In the genomic region with DNA sequence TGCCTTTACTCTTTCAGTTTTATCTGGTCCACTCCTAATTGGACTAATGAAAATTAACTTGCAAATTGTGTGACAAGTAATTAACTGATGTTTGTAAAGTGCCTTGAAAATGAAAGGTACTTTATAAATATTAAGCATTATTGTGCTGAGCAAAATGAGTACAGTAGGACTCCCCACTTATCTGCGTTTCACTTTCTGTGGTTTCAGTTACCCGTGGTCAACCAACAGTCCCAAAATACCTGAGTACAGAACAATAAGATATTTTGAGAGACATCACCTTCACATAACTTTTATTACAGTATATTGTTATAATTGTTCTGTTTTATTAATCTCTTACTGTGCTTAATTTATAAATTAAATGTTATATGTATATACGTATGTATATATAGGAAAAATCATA, we compare ENCODE assay signal across 35 cellular contexts.
"Had no signal": no experiment of that assay in that cellular context is flagged by ENCODE, and none has a peak within 500 bp of the region (broad histone marks: within the 10 kb centered on the region; RNA-seq: fewer than 3 reads in every experiment).

No MANE protein-coding gene starts in this region.

- DNase-seq: activated CD4-positive, alpha-beta T cell treated with anti-CD3 and anti-CD28 coated beads for 36 hours; activated CD4-positive, alpha-beta T cell treated with anti-CD3 and anti-CD28 coated beads, Interleukin-2, amount 10 ng/mL, durations not matched to agents 7 days and 5 days; activated CD4-positive, alpha-beta T cell treated with anti-CD3 and anti-CD28 coated beads, Interleukin-2, amount 50 U/mL, for 48 hours; activated CD8-positive, alpha-beta T cell treated with anti-CD3 and anti-CD28 coated beads, Interleukin-2, amount 10 ng/mL, durations not matched to agents 7 days and 5 days; activated gamma-delta T cell treated with Interleukin-2 at 50 U/mL for 16 hours; activated naive CD4-positive, alpha-beta T cell treated with anti-CD3 and anti-CD28 coated beads for 36 hours; activated T-cell treated with anti-CD3 and anti-CD28 coated beads, Interleukin-2, amount 50 U/mL, for 24 hours; adrenal gland; caudate nucleus; cerebellar nuclear complex; Kasumi-1; NCI-H1105 treated with DMSO at 0.1 percent for 48 hours; NCI-H1436; NCI-H1694; NCI-H1930; NCI-H2081 treated with DMSO at 0.1 percent for 48 hours; NCI-H345; NCI-H524 treated with DMSO at 0.1 percent for 48 hours; NK-92 treated with Interleukin-12 subunit alpha and Interleukin-12 subunit beta, amount 100 ng/mL, for 24 hours; PC-3; Peyer's patch; RPMI8226; SHP77 treated with DMSO at 0.1 percent for 48 hours; SK-N-SH had no signal

- FAIRE-seq: astrocyte, bronchial epithelial cell, TTC549 had no signal

- H3K4me3 Mint-ChIP-seq: activated CD4-positive, alpha-beta T cell treated with anti-CD3 and anti-CD28 coated beads for 36 hours; activated CD4-positive, alpha-beta T cell treated with anti-CD3 and anti-CD28 coated beads, Interleukin-2, amount 10 ng/mL, durations not matched to agents 7 days and 5 days; activated CD8-positive, alpha-beta T cell treated with anti-CD3 and anti-CD28 coated beads, Interleukin-2, amount 10 ng/mL, durations not matched to agents 7 days and 5 days; activated naive CD4-positive, alpha-beta T cell treated with anti-CD3 and anti-CD28 coated beads for 36 hours; activated T-cell treated with anti-CD3 and anti-CD28 coated beads, Interleukin-2, amount 50 U/mL, for 24 hours; brain; T-helper 1 cell treated with Interleukin-12 subunit alpha and Interleukin-12 subunit beta and Interleukin-4 antibody, amounts not matched to agents 30 μg/mL and 1 μg/mL, for 36 hours; T-helper 2 cell treated with Interferon-gamma antibody and Interleukin-4, amounts not matched to agents 5 μg/mL and 100 μg/mL, for 36 hours; WTC11 had no signal

- H3K9me2 ChIP-seq: SK-N-SH had no signal

- ATAC-seq: activated CD4-positive, alpha-beta T cell treated with anti-CD3 and anti-CD28 coated beads for 36 hours; activated CD4-positive, CD25-positive, alpha-beta regulatory T cell treated with anti-CD3 and anti-CD28 coated beads, Interleukin-2, amount 50 U/mL, for 24 hours; activated CD8-positive, alpha-beta T cell treated with anti-CD3 and anti-CD28 coated beads, Interleukin-2, amount 10 ng/mL, durations not matched to agents 7 days and 5 days; activated naive CD4-positive, alpha-beta T cell treated with anti-CD3 and anti-CD28 coated beads, Interleukin-2, amount 50 U/mL, for 72 hours; PC-3; WTC11 had no signal

- H3K27ac Mint-ChIP-seq: activated CD4-positive, alpha-beta T cell treated with anti-CD3 and anti-CD28 coated beads for 36 hours; activated CD4-positive, alpha-beta T cell treated with anti-CD3 and anti-CD28 coated beads, Interleukin-2, amount 10 ng/mL, durations not matched to agents 7 days and 5 days; activated CD8-positive, alpha-beta T cell treated with anti-CD3 and anti-CD28 coated beads, Interleukin-2, amount 10 ng/mL, durations not matched to agents 7 days and 5 days; activated naive CD4-positive, alpha-beta T cell treated with anti-CD3 and anti-CD28 coated beads for 36 hours; activated naive CD4-positive, alpha-beta T cell treated with anti-CD3 and anti-CD28 coated beads, Interleukin-2, amount 50 U/mL, for 72 hours; activated T-cell treated with anti-CD3 and anti-CD28 coated beads, Interleukin-2, amount 50 U/mL, for 24 hours; activated T-helper 2 cell treated with anti-CD3 and anti-CD28 coated beads, Interferon-gamma antibody, Interleukin-2, Interleukin-4, amounts not matched to agents 10 μg/mL and 5 μg/mL and 100 μg/mL, durations not matched to agents 14 hours and 24 hours and 36 hours; brain; T-helper 1 cell treated with Interleukin-12 subunit alpha and Interleukin-12 subunit beta and Interleukin-4 antibody, amounts not matched to agents 30 μg/mL and 1 μg/mL, for 36 hours; T-helper 2 cell treated with Interferon-gamma antibody and Interleukin-4, amounts not matched to agents 5 μg/mL and 100 μg/mL, for 36 hours; WTC11 had no signal

- H3K36me3 ChIP-seq: adrenal gland, SJSA1 had no signal

- H3K27me3 Mint-ChIP-seq: activated CD4-positive, alpha-beta T cell treated with anti-CD3 and anti-CD28 coated beads for 36 hours; activated CD4-positive, alpha-beta T cell treated with anti-CD3 and anti-CD28 coated beads, Interleukin-2, amount 10 ng/mL, durations not matched to agents 7 days and 5 days; activated T-cell treated with anti-CD3 and anti-CD28 coated beads, Interleukin-2, amount 50 U/mL, for 24 hours; brain had no signal

- H3K4me1 ChIP-seq: adrenal gland, Peyer's patch, SJSA1 had no signal

- H3K9me3 ChIP-seq: adrenal gland, Peyer's patch, SJSA1, SK-N-SH had no signal

- H3K4me1 Mint-ChIP-seq: activated CD4-positive, alpha-beta T cell treated with anti-CD3 and anti-CD28 coated beads for 36 hours; activated CD4-positive, alpha-beta T cell treated with anti-CD3 and anti-CD28 coated beads, Interleukin-2, amount 10 ng/mL, durations not matched to agents 7 days and 5 days; brain had no signal

- H3K9ac ChIP-seq: SK-N-SH had no signal

- H3K36me3 Mint-ChIP-seq: activated naive CD4-positive, alpha-beta T cell treated with anti-CD3 and anti-CD28 coated beads, Interleukin-2, amount 50 U/mL, for 72 hours; brain; WTC11 had no signal

- H3K27me3 ChIP-seq: Peyer's patch, SJSA1 had no signal

- H3K4me2 ChIP-seq: SK-N-SH had no signal

- H3K4me3 ChIP-seq: adrenal gland, Peyer's patch, SJSA1 had no signal

- H3K9me3 Mint-ChIP-seq: activated CD4-positive, alpha-beta T cell treated with anti-CD3 and anti-CD28 coated beads, Interleukin-2, amount 10 ng/mL, durations not matched to agents 7 days and 5 days; activated naive CD4-positive, alpha-beta T cell treated with anti-CD3 and anti-CD28 coated beads for 36 hours; activated naive CD4-positive, alpha-beta T cell treated with anti-CD3 and anti-CD28 coated beads, Interleukin-2, amount 50 U/mL, for 72 hours; activated T-cell treated with anti-CD3 and anti-CD28 coated beads, Interleukin-2, amount 50 U/mL, for 24 hours; activated T-helper 2 cell treated with anti-CD3 and anti-CD28 coated beads, Interferon-gamma antibody, Interleukin-2, Interleukin-4, amounts not matched to agents 10 μg/mL and 5 μg/mL and 100 μg/mL, durations not matched to agents 14 hours and 24 hours and 36 hours; T-helper 1 cell treated with Interleukin-12 subunit alpha and Interleukin-12 subunit beta and Interleukin-4 antibody, amounts not matched to agents 30 μg/mL and 1 μg/mL, for 36 hours; T-helper 2 cell treated with Interferon-gamma antibody and Interleukin-4, amounts not matched to agents 5 μg/mL and 100 μg/mL, for 36 hours; WTC11 had no signal

- H3K27ac ChIP-seq: adrenal gland, Peyer's patch, SJSA1 had no signal
